ENCODE assay signal across 18 cellular contexts in genomic region chr19:17063412-17063811, GRCh38. TPM values are rescaled to one million over a fixed set of nuclear protein-coding genes. Genes with fewer than 3 reads are reported as not detected.
DNase-seq lines count a peak whose midpoint lies in the region; ATAC-seq and TF ChIP-seq lines count a peak whose summit lies in the region.
"Had no signal": no experiment of that assay in that cellular context is flagged by ENCODE, and none has a peak within 500 bp of the region (broad histone marks: within the 10 kb centered on the region; RNA-seq: fewer than 3 reads in every experiment).

No MANE protein-coding gene starts in this region.

- peaks cover 24 to 40% (median 27%) of the 10 kb centered on the region in 4 donors for H3K4me1 Mint-ChIP-seq in CD4-positive, CD25-positive, alpha-beta regulatory T cell
- peaks cover 14% of the 10 kb centered on the region for H3K4me1 Mint-ChIP-seq in activated T-helper 17 cell treated with anti-CD3 and anti-CD28 coated beads, Interleukin-2, amount 50 U/mL, for 72 hours

- TF ChIP-seq CTCF in osteoblast (IDR thresholded peaks at IDR 0.05; ENCODE audit: extremely low read depth, low read depth, low read length) (no peak), foreskin keratinocyte (conservative IDR thresholded peaks at IDR 0.05) (no peak)

- peak overlapping the region; percentile 40 to 94 (median 91) for H3K27ac Mint-ChIP-seq in CD4-positive, CD25-positive, alpha-beta regulatory T cell
- peak overlapping the region; percentile 3 for H3K27ac Mint-ChIP-seq in activated T-helper 17 cell treated with anti-CD3 and anti-CD28 coated beads, Interleukin-2, amount 50 U/mL, for 72 hours
- H3K27ac Mint-ChIP-seq: CD4-positive, alpha-beta T cell had no signal

- peak overlapping the region; percentile 13 for H3K4me3 ChIP-seq in CD4-positive, CD25-positive, alpha-beta regulatory T cell (ENCODE audit: low read depth, low read length)
- no peak overlapping the region for H3K4me3 ChIP-seq in osteoblast (ENCODE audit: insufficient read depth, low read length)
- H3K4me3 ChIP-seq: BLaER1 had no signal

- H3K9me3 ChIP-seq in CD4-positive, CD25-positive, alpha-beta regulatory T cell (ENCODE audit: control insufficient read depth in 2 of 2, low read length in 2 of 2): no peaks in the 10 kb centered on the region
- H3K9me3 ChIP-seq in osteoblast (ENCODE audit: low read depth, low read length): peaks cover under 1% of the 10 kb centered on the region
- H3K9me3 ChIP-seq: BLaER1 had no signal

- peak overlapping the region in 1 of 4 donors; percentile 65 for H3K4me3 Mint-ChIP-seq in CD4-positive, CD25-positive, alpha-beta regulatory T cell
- H3K4me3 Mint-ChIP-seq in activated T-helper 17 cell treated with anti-CD3 and anti-CD28 coated beads, Interleukin-2, amount 50 U/mL, for 72 hours: no peak overlapping the region
- H3K4me3 Mint-ChIP-seq: CD4-positive, alpha-beta T cell; H9 had no signal

- no peak for DNase-seq in activated CD4-positive, CD25-positive, alpha-beta regulatory T cell (lab: John Stamatoyannopoulos, UW)
- DNase-seq in CD4-positive, CD25-positive, alpha-beta regulatory T cell: peak in 2 of 3 donors; percentile 16 to 20
- DNase-seq in osteoblast (ENCODE audit: insufficient read length, low spot score, missing footprints) (peak; percentile 10), SIG-M5 treated with dmso at 0.1 percent for 504 hours (lab: John Stamatoyannopoulos, UW; ENCODE audit: unreplicated experiment) (no peak), foreskin keratinocyte (no peak)
- DNase-seq: 8988T; AML-193; Calu3; CD4-positive, alpha-beta T cell; DMS 273 treated with DMSO at 0.1 percent for 48 hours; GOT3; H9 had no signal

- H3K27me3 ChIP-seq in CD4-positive, CD25-positive, alpha-beta regulatory T cell (ENCODE audit: control insufficient read depth, insufficient read depth, low read length): no peaks in the 10 kb centered on the region
- H3K27me3 ChIP-seq in osteoblast (ENCODE audit: insufficient read depth, low read length): no peaks in the 10 kb centered on the region
- no peaks in the 10 kb centered on the region for H3K27me3 ChIP-seq in foreskin keratinocyte
- H3K27me3 ChIP-seq: BLaER1 had no signal

- H3K4me1 ChIP-seq in CD4-positive, CD25-positive, alpha-beta regulatory T cell (ENCODE audit: control insufficient read depth, insufficient read depth, low read length, poor library complexity, severe bottlenecking): peaks cover 15% of the 10 kb centered on the region
- H3K4me1 ChIP-seq in osteoblast (ENCODE audit: insufficient read depth, low read length) (no peaks in the 10 kb centered on the region), foreskin keratinocyte (peaks cover 6% of the 10 kb centered on the region)

- peak; percentile 70 to 81 for ATAC-seq in activated CD4-positive, CD25-positive, alpha-beta regulatory T cell treated with anti-CD3 and anti-CD28 coated beads, Interleukin-2, amount 50 U/mL, for 24 hours
- ATAC-seq in CD4-positive, CD25-positive, alpha-beta regulatory T cell (ENCODE audit: low read depth in 2 of 2): peak in 1 of 2 donors; percentile 35
- peak; percentile 48 for ATAC-seq in activated T-helper 17 cell treated with anti-CD3 and anti-CD28 coated beads, Interleukin-2, amount 50 U/mL, for 72 hours (replicated peaks)
- ATAC-seq in HG02981 (IDR thresholded peaks at IDR 0.05; ENCODE audit: unreplicated experiment): no peak
- no peak for ATAC-seq in foreskin keratinocyte

- no peak overlapping the region for H3K4me2 ChIP-seq in osteoblast (ENCODE audit: insufficient read depth, low read length)
- H3K4me2 ChIP-seq: BLaER1 had no signal

- peaks cover 25% of the 10 kb centered on the region for H3K36me3 ChIP-seq in CD4-positive, CD25-positive, alpha-beta regulatory T cell (ENCODE audit: control insufficient read depth, insufficient read depth, low read length)
- H3K36me3 ChIP-seq in osteoblast (ENCODE audit: insufficient read depth, low read length): peaks cover 16% of the 10 kb centered on the region

- no peaks in the 10 kb centered on the region for H4K20me1 ChIP-seq in osteoblast (ENCODE audit: insufficient read depth, low read length)

- peak overlapping the region; percentile 28 for H3K27ac ChIP-seq in CD4-positive, CD25-positive, alpha-beta regulatory T cell (ENCODE audit: insufficient read depth, low read length, poor library complexity, severe bottlenecking)
- H3K27ac ChIP-seq in osteoblast (ENCODE audit: low read depth, low read length) (no peak overlapping the region), foreskin keratinocyte (no peak overlapping the region)
- H3K27ac ChIP-seq: BLaER1 had no signal

- no peaks in the 10 kb centered on the region for H3K27me3 Mint-ChIP-seq in CD4-positive, CD25-positive, alpha-beta regulatory T cell
- H3K27me3 Mint-ChIP-seq in activated T-helper 17 cell treated with anti-CD3 and anti-CD28 coated beads, Interleukin-2, amount 50 U/mL, for 72 hours: no peaks in the 10 kb centered on the region
- H3K27me3 Mint-ChIP-seq: CD4-positive, alpha-beta T cell had no signal

- no peaks in the 10 kb centered on the region for H3K9me3 Mint-ChIP-seq in CD4-positive, CD25-positive, alpha-beta regulatory T cell
- no peaks in the 10 kb centered on the region for H3K9me3 Mint-ChIP-seq in activated T-helper 17 cell treated with anti-CD3 and anti-CD28 coated beads, Interleukin-2, amount 50 U/mL, for 72 hours
- H3K9me3 Mint-ChIP-seq: CD4-positive, alpha-beta T cell; H9 had no signal

- H3K36me3 Mint-ChIP-seq in CD4-positive, CD25-positive, alpha-beta regulatory T cell: peaks cover 38% of the 10 kb centered on the region
- H3K36me3 Mint-ChIP-seq in activated T-helper 17 cell treated with anti-CD3 and anti-CD28 coated beads, Interleukin-2, amount 50 U/mL, for 72 hours (ENCODE audit: low read depth): peaks cover 80% of the 10 kb centered on the region

- peaks cover 37% of the 10 kb centered on the region for H3K79me2 ChIP-seq in osteoblast (ENCODE audit: insufficient read depth, low read length)

- no peak overlapping the region for H2AFZ ChIP-seq in osteoblast (ENCODE audit: low read length)

RNA-seq across cellular contexts. Expression of gene HAUS8, which starts 11.8 kb away (rescaled TPM):
- total RNA-seq in CD4-positive, CD25-positive, alpha-beta regulatory T cell: 26.9 TPM
- 10 to 100 TPM; 11.0 to 12.7 (median 11.1) TPM for polyA plus RNA-seq in CD4-positive, CD25-positive, alpha-beta regulatory T cell
- 10 to 100 TPM; 26.0 to 35.2 TPM for total RNA-seq in activated T-helper 17 cell treated with anti-CD3 and anti-CD28 coated beads, Interleukin-2, amount 50 U/mL, for 72 hours
- total RNA-seq in osteoblast (1.8 and 2.1 TPM in 2 replicates), foreskin keratinocyte (15.6 and 18.1 TPM in 2 replicates)
- 18.7 and 20.6 TPM in 2 replicates for polyA plus RNA-seq in foreskin keratinocyte

RNA-seq across cellular contexts. Expression of gene MYO9B, which starts 12.2 kb away (rescaled TPM):
- total RNA-seq in CD4-positive, CD25-positive, alpha-beta regulatory T cell: 252 TPM
- 1 to 10 TPM; 3.4 to 6.7 (median 4.9) TPM for polyA plus RNA-seq in CD4-positive, CD25-positive, alpha-beta regulatory T cell
- total RNA-seq in activated T-helper 17 cell treated with anti-CD3 and anti-CD28 coated beads, Interleukin-2, amount 50 U/mL, for 72 hours: 100 to 1,000 TPM; 149 to 152 TPM
- total RNA-seq in osteoblast: 86.9 and 96.6 TPM in 2 replicates
- 41.3 and 48.6 TPM in 2 replicates for total RNA-seq in foreskin keratinocyte
- 29.1 and 32.6 TPM in 2 replicates for polyA plus RNA-seq in foreskin keratinocyte

RNA-seq across cellular contexts. Expression of gene CPAMD8, which starts 36.8 kb away (rescaled TPM):
- total RNA-seq in CD4-positive, CD25-positive, alpha-beta regulatory T cell: 2.3 TPM
- polyA plus RNA-seq in CD4-positive, CD25-positive, alpha-beta regulatory T cell: under 1 TPM in 3 of 4 donors, not detected in 1; 0.03 to 0.65 (median 0.06) TPM
- total RNA-seq in activated T-helper 17 cell treated with anti-CD3 and anti-CD28 coated beads, Interleukin-2, amount 50 U/mL, for 72 hours: 1 to 10 TPM in 1 of 2 donors, under 1 TPM in 1; 0.11 to 6.5 TPM
- total RNA-seq in osteoblast (0.29 and 0.36 TPM in 2 replicates), foreskin keratinocyte (0.17 and 0.25 TPM in 2 replicates)
- polyA plus RNA-seq in foreskin keratinocyte: 0.12 and 0.25 TPM in 2 replicates
- total RNA-seq: Daoy, HT1080 had no signal

Comparison
In these comparisons a context has a peak if more than half of its experiments do, and no peak if none do; other contexts are left out.
1. ATAC-seq: peak in activated CD4-positive, CD25-positive, alpha-beta regulatory T cell treated with anti-CD3 and anti-CD28 coated beads, Interleukin-2, amount 50 U/mL, for 24 hours (2 of 2) and activated T-helper 17 cell treated with anti-CD3 and anti-CD28 coated beads, Interleukin-2, amount 50 U/mL, for 72 hours (single experiment); none in HG02981 (single experiment) and foreskin keratinocyte (single experiment).
2. DNase-seq: peak in CD4-positive, CD25-positive, alpha-beta regulatory T cell (2 of 3) and osteoblast (single experiment); none in activated CD4-positive, CD25-positive, alpha-beta regulatory T cell (0 of 4), SIG-M5 treated with dmso at 0.1 percent for 504 hours (single experiment) and foreskin keratinocyte (0 of 2).